In genomic region chr12:108690799-108691153, GRCh38 we compare ENCODE assay signal across 1 cellular context.
TF ChIP-seq lines count a peak whose summit lies in the region.

No MANE protein-coding gene starts in this region.

TF ChIP-seq in WTC11, 78 proteins besides CTCF, POLR2A, EP300 and RAD21 (continued from another document):
- no peak for TF ChIP-seq AR (CRISPR knock-in tag; IDR thresholded peaks at IDR 0.05)
- TF ChIP-seq GTF2I (CRISPR knock-in tag; conservative IDR thresholded peaks at IDR 0.05) = no peak
- TF ChIP-seq ZNF138 (CRISPR knock-in tag; conservative IDR thresholded peaks at IDR 0.05) = no peak
